ENCODE assay signal across 9 cellular contexts in genomic region chr22:40193429-40194421, GRCh38. TPM values are rescaled to one million over a fixed set of nuclear protein-coding genes. Genes with fewer than 3 reads are reported as not detected.
DNase-seq lines count a peak whose midpoint lies in the region; ATAC-seq and TF ChIP-seq lines count a peak whose summit lies in the region.
"Had no signal": no experiment of that assay in that cellular context is flagged by ENCODE, and none has a peak within 500 bp of the region (broad histone marks: within the 10 kb centered on the region; RNA-seq: fewer than 3 reads in every experiment).

No MANE protein-coding gene starts in this region.

- DNase-seq in AG04450 (ENCODE audit: low read depth, low spot score) (no peak), HFF-Myc (ENCODE audit: extremely low read depth, low read depth) (no peak), adrenal gland (peak in 1 of 7 donors; percentile 11), left kidney (ENCODE audit: low read depth, low spot score) (peak; percentile 60), OCI-M2 (lab: John Stamatoyannopoulos, UW; ENCODE audit: unreplicated experiment) (no peak)
- DNase-seq in stimulated activated CD4-positive, alpha-beta T cell treated with anti-CD3 and anti-CD28 coated beads, Interleukin-4, amount 100 ng/mL, for 24 hours, result no peak
- DNase-seq: stimulated activated CD4-positive, alpha-beta T cell treated with anti-CD3 and anti-CD28 coated beads, Interleukin-15, amount 100 ng/mL, for 24 hours had no signal

- H3K9me3 ChIP-seq in AG04450 (ENCODE audit: control insufficient read depth, insufficient read depth, low read length) (no peaks in the 10 kb centered on the region), adrenal gland (replicated peaks in 1 of 3) (no peaks in the 10 kb centered on the region)

- intact Hi-C loops in adrenal gland (cut with DNase I), result no loop called here

- H3K4me3 ChIP-seq in AG04450 (ENCODE audit: low read depth, low read length) (no peak overlapping the region), HFF-Myc (replicated peaks; ENCODE audit: low read depth, low read length) (no peak overlapping the region), adrenal gland (no peak overlapping the region)

- H3K27me3 ChIP-seq in AG04450 (ENCODE audit: control insufficient read depth, insufficient read depth, low read length) (no peaks in the 10 kb centered on the region), adrenal gland (no peaks in the 10 kb centered on the region)

- WGBS in adrenal gland, 4 donors, result 75 to 81% (median 78%) methylated on average over 13 of the region's 13 CpGs

- ATAC-seq in GM18858 (IDR thresholded peaks at IDR 0.05; ENCODE audit: unreplicated experiment) (no peak), HG03521 (IDR thresholded peaks at IDR 0.05; ENCODE audit: unreplicated experiment) (no peak)

- no peak for TF ChIP-seq POLR2A in adrenal gland (IDR thresholded peaks at IDR 0.05)

- H3K4me1 ChIP-seq in adrenal gland (replicated peaks in 1 of 2), result peaks cover 26 to 54% of the 10 kb centered on the region in 2 donors

- TF ChIP-seq CTCF in AG04450 (IDR thresholded peaks at IDR 0.05; ENCODE audit: low read depth, low read length) (peak; percentile 44), HFF-Myc (IDR thresholded peaks at IDR 0.05; ENCODE audit: low read depth, low read length, missing control alignments) (peak; percentile 41), adrenal gland (IDR thresholded peaks at IDR 0.05) (peak in 2 of 6 experiments; percentile 10 to 15)

- POLR2A ChIA-PET in AG04450 (lab: Yijun Ruan, JAX), result interaction anchor here (1.0 kb wide), 1 partner anchor 16 kb away, joined by 3 read pairs; the partner anchor contains the start of gene TNRC6B

- no peaks in the 10 kb centered on the region for H3K36me3 ChIP-seq in adrenal gland (replicated peaks in 1 of 2)

- CTCF ChIA-PET in AG04450 (lab: Charles Lee), result interaction anchor here (0.6 to 2.1 kb wide), 11 partner anchors 9 to 184 kb away, joined by 3 to 7 read pairs (median 4); no protein-coding TSS in a partner anchor

- H3K27ac ChIP-seq in AG04450 (ENCODE audit: low read depth, low read length) (no peak overlapping the region), adrenal gland (peak overlapping the region in 3 of 5 donors; percentile 13 to 19 (median 13))

RNA-seq across cellular contexts. Expression of gene TNRC6B, which starts 16.0 kb away (rescaled TPM):
- polyA plus RNA-seq in AG04450 (2011; rRNA removed), result 6.6 and 7.6 TPM in 2 replicates
- polyA minus RNA-seq in AG04450 (2011; rRNA and poly(A)+ RNA removed), result 40.2 and 43.1 TPM in 2 replicates
- total RNA-seq in adrenal gland, result 10 to 100 TPM; 28.3 to 57.6 (median 39.4) TPM
- 10 to 100 TPM in 1 of 3 donors, 1 to 10 TPM in 2; 2.8 to 16.4 (median 8.9) TPM for polyA plus RNA-seq in adrenal gland
